8 cellular contexts compared by ENCODE assay signal in genomic region chr1:172719694-172720138, GRCh38.
DNase-seq lines count a peak whose midpoint lies in the region; ATAC-seq and TF ChIP-seq lines count a peak whose summit lies in the region.

No MANE protein-coding gene starts in this region.

- no peaks in the 10 kb centered on the region for H3K9me3 ChIP-seq in T-helper 17 cell (ENCODE audit: control insufficient read depth, low read length, poor library complexity, severe bottlenecking)

- DNase-seq in NOMO-1 treated with DMSO at 0.1 percent for 48 hours (lab: John Stamatoyannopoulos, UW; ENCODE audit: unreplicated experiment) (peak; percentile 13), NOMO-1 treated with dmso at 0.1 percent for 144 hours (lab: John Stamatoyannopoulos, UW; ENCODE audit: unreplicated experiment) (no peak), HL-60 (ENCODE audit: low read depth in 1 of 2, low spot score in 1 of 2) (no peak), T-helper 17 cell (no peak), foreskin keratinocyte (peak in 1 of 2 donors; percentile 38), retinal pigment epithelial cell (ENCODE audit: low read depth) (no peak), occipital lobe (lab: John Stamatoyannopoulos, UW) (no peak)

- H3K4me1 ChIP-seq in foreskin keratinocyte = peaks cover 25% of the 10 kb centered on the region

- H3K27ac ChIP-seq in HL-60 (replicated peaks) (no peak overlapping the region), foreskin keratinocyte (no peak overlapping the region)

- H3K27ac Mint-ChIP-seq in T-helper 17 cell = peak overlapping the region; percentile 70

- no peaks in the 10 kb centered on the region for H3K36me3 Mint-ChIP-seq in T-helper 17 cell (ENCODE audit: low read depth)

- ATAC-seq in T-helper 17 cell = peak; percentile 78
- ATAC-seq in foreskin keratinocyte = peak; percentile 41
- ATAC-seq in HG03378 (IDR thresholded peaks at IDR 0.05; ENCODE audit: unreplicated experiment) = no peak

- no peak overlapping the region for H3K4me3 Mint-ChIP-seq in T-helper 17 cell

- H3K4me1 Mint-ChIP-seq in T-helper 17 cell = peaks cover 38% of the 10 kb centered on the region

- TF ChIP-seq CTCF in HL-60 (IDR thresholded peaks at IDR 0.05; ENCODE audit: insufficient read depth, low read length) (peak; percentile 15), foreskin keratinocyte (conservative IDR thresholded peaks at IDR 0.05) (peak; percentile 78), retinal pigment epithelial cell (conservative IDR thresholded peaks at IDR 0.05; ENCODE audit: low read depth, low read length) (peak; percentile 77)

- H3K27me3 Mint-ChIP-seq in T-helper 17 cell = no peaks in the 10 kb centered on the region

- H3K4me3 ChIP-seq in HL-60 (replicated peaks; ENCODE audit: insufficient read depth, low read length) (no peak overlapping the region), retinal pigment epithelial cell (ENCODE audit: low read length) (no peak overlapping the region)

- H3K27me3 ChIP-seq in HL-60 (ENCODE audit: insufficient read depth, poor library complexity, severe bottlenecking) (no peaks in the 10 kb centered on the region), foreskin keratinocyte (no peaks in the 10 kb centered on the region)

Comparison
In these comparisons a context has a peak if more than half of its experiments do, and no peak if none do; other contexts are left out.
1. CTCF ChIP-seq: peak in every context shown above with its lines; median percentile 78 in foreskin keratinocyte; 77 in retinal pigment epithelial cell; 15 in HL-60.